In the genomic region with DNA sequence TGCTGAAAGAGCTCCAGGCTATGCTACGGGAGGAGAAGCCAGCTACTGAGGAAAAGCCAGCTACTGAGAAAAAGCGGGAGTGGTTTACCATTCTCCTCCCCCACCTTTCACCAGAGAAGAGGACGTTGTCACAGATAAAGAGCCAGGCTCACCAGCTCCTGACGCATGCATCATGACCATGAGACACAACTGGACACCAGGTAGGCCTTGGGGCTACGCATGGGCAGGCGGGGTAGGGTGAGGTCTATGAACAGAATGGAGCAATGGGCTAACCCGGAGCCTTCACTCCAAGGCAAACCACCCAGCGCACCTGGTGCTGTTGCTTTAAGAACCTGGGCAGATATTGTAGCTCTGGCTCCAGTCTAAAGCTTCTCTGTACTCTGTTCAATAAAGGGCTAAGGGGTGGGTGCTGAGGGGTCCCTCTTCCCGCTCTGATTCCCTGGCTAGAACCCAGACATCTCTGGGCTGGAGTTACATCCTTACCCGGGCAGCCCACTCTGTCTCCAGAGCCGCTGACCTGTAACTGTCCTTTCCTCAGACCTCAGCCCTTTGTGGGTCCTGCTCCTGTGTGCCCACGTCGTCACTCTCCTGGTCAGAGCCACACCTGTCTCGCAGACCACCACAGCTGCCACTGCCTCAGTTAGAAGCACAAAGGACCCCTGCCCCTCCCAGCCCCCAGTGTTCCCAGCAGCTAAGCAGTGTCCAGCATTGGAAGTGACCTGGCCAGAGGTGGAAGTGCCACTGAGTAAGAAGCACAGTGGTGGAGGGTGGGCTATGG, we compare ENCODE assay signal across 9 cellular contexts. TPM values are rescaled to one million over a fixed set of nuclear protein-coding genes. Genes with fewer than 3 reads are reported as not detected.
DNase-seq lines count a peak whose midpoint lies in the region; ATAC-seq and TF ChIP-seq lines count a peak whose summit lies in the region.
"Had no signal": no experiment of that assay in that cellular context is flagged by ENCODE, and none has a peak within 500 bp of the region (broad histone marks: within the 10 kb centered on the region; RNA-seq: fewer than 3 reads in every experiment).

No MANE protein-coding gene starts in this region.

- H4K91ac ChIP-seq in H9 (ENCODE audit: insufficient read length, low read depth, low read length) = no peak overlapping the region

- ATAC-seq in activated T-helper 17 cell treated with anti-CD3 and anti-CD28 coated beads, Interleukin-2, amount 50 U/mL, for 72 hours (replicated peaks) = no peak
- ATAC-seq: Panc1 had no signal

- H2AK5ac ChIP-seq in H9 (ENCODE audit: insufficient read length, low read length) = no peak overlapping the region

- H3K23ac ChIP-seq in H9 (ENCODE audit: insufficient read length, low read depth, low read length) = no peak overlapping the region

- H3K56ac ChIP-seq in H9 (ENCODE audit: insufficient read length, low read depth, low read length) = no peak overlapping the region

- no peak overlapping the region for H2BK20ac ChIP-seq in H9 (ENCODE audit: low read depth, low read length, poor library complexity, severe bottlenecking)

- H3T11ph ChIP-seq in H9 (ENCODE audit: low read length) = no peak overlapping the region

- H2BK12ac ChIP-seq in H9 (ENCODE audit: insufficient read length, low read depth, low read length) = no peak overlapping the region

- no peak overlapping the region for H3K4ac ChIP-seq in H9 (ENCODE audit: low read depth, low read length)

- H3K27ac Mint-ChIP-seq in H9 (peak overlapping the region in 2 of 3 experiments; percentile 72 to 73; a peak in 3 of 7 replicates), immature natural killer cell (peak overlapping the region; percentile 93 to 98 (median 94))
- peak overlapping the region; percentile 96 for H3K27ac Mint-ChIP-seq in activated T-helper 17 cell treated with anti-CD3 and anti-CD28 coated beads, Interleukin-2, amount 50 U/mL, for 72 hours

- H3K9me3 Mint-ChIP-seq in H9 = no peaks in the 10 kb centered on the region
- no peaks in the 10 kb centered on the region for H3K9me3 Mint-ChIP-seq in activated T-helper 17 cell treated with anti-CD3 and anti-CD28 coated beads, Interleukin-2, amount 50 U/mL, for 72 hours
- H3K9me3 Mint-ChIP-seq in immature natural killer cell = no peaks in the 10 kb centered on the region

- H3K4me1 ChIP-seq in H9 (ENCODE audit: insufficient read depth, low read length) (no peaks in the 10 kb centered on the region), skeletal muscle tissue (ENCODE audit: control insufficient read depth in 3 of 3, insufficient read depth in 3 of 3, low read length in 3 of 3) (peaks cover 21 to 49% (median 26%) of the 10 kb centered on the region in 3 donors)

- no peak overlapping the region for H2AFZ ChIP-seq in H9 (ENCODE audit: low read length)

- no peaks in the 10 kb centered on the region for H3K79me1 ChIP-seq in H9 (ENCODE audit: insufficient read depth, low read depth, low read length, poor library complexity, severe bottlenecking)

- no peak for TF ChIP-seq CTCF in H9 (conservative IDR thresholded peaks at IDR 0.05)

- no peak overlapping the region for H3K14ac ChIP-seq in H9 (ENCODE audit: insufficient read depth, low read length)

- H3K36me3 Mint-ChIP-seq in H9 (ENCODE audit: insufficient read depth in 1 of 3, low read depth in 3 of 3) = peaks cover 27 to 54% (median 37%) of the 10 kb centered on the region in 3 experiments; a peak in 6 of 7 replicates
- H3K36me3 Mint-ChIP-seq in activated T-helper 17 cell treated with anti-CD3 and anti-CD28 coated beads, Interleukin-2, amount 50 U/mL, for 72 hours (ENCODE audit: low read depth) = peaks cover 48% of the 10 kb centered on the region
- peaks cover 15 to 31% (median 20%) of the 10 kb centered on the region in 3 donors for H3K36me3 Mint-ChIP-seq in immature natural killer cell

- H3K4me1 Mint-ChIP-seq in H9 (peaks cover 0 to 7% of the 10 kb centered on the region in 2 experiments; a peak in 1 of 4 replicates), immature natural killer cell (peaks cover 32 to 34% of the 10 kb centered on the region in 2 donors)
- H3K4me1 Mint-ChIP-seq in activated T-helper 17 cell treated with anti-CD3 and anti-CD28 coated beads, Interleukin-2, amount 50 U/mL, for 72 hours = peaks cover 15% of the 10 kb centered on the region

- H3K4me2 ChIP-seq in H9 (ENCODE audit: insufficient read depth, insufficient read length, low read length) = no peak overlapping the region

- H3K23me2 ChIP-seq in H9 (ENCODE audit: insufficient read length, low read depth, low read length, poor library complexity, severe bottlenecking) = no peaks in the 10 kb centered on the region

- peaks cover 46 to 50% (median 46%) of the 10 kb centered on the region in 3 donors for H3K36me3 ChIP-seq in skeletal muscle tissue (ENCODE audit: control insufficient read depth in 3 of 3, insufficient read depth in 3 of 3, low read length in 3 of 3)

- H3K27me3 Mint-ChIP-seq in H9 (ENCODE audit: low read depth) (peaks cover 6% of the 10 kb centered on the region; the same call in 1 of the 2 replicates), immature natural killer cell (ENCODE audit: low read depth in 3 of 3) (peaks cover 2 to 8% (median 5%) of the 10 kb centered on the region in 3 donors)
- H3K27me3 Mint-ChIP-seq in activated T-helper 17 cell treated with anti-CD3 and anti-CD28 coated beads, Interleukin-2, amount 50 U/mL, for 72 hours = no peaks in the 10 kb centered on the region

- no peak overlapping the region for H2BK5ac ChIP-seq in H9 (ENCODE audit: insufficient read length, low read length)

- H3K9me3 ChIP-seq in H9 (ENCODE audit: control insufficient read depth, low read depth, low read length) (no peaks in the 10 kb centered on the region), skeletal muscle tissue (ENCODE audit: control insufficient read depth in 3 of 3, low read length in 3 of 3) (no peaks in the 10 kb centered on the region)

- peak overlapping the region; percentile 10 to 41 (median 30) for H3K4me3 ChIP-seq in skeletal muscle tissue (ENCODE audit: low read length in 3 of 3)

- no peaks in the 10 kb centered on the region for H3K79me2 ChIP-seq in H9 (ENCODE audit: insufficient read depth, low read length)

- H3K9ac ChIP-seq in H9 (ENCODE audit: extremely low read depth, insufficient read length, low read length) (no peak overlapping the region), skeletal muscle tissue (ENCODE audit: low read depth in 1 of 3, low read length in 3 of 3) (peak overlapping the region in 2 of 3 donors; percentile 45 to 55)

- H3K4me3 Mint-ChIP-seq in H9 (no peak overlapping the region), immature natural killer cell (peak overlapping the region; percentile 84 to 96 (median 88))
- peak overlapping the region; percentile 76 for H3K4me3 Mint-ChIP-seq in activated T-helper 17 cell treated with anti-CD3 and anti-CD28 coated beads, Interleukin-2, amount 50 U/mL, for 72 hours

- H2BK120ac ChIP-seq in H9 (ENCODE audit: low read depth, low read length, poor library complexity, severe bottlenecking) = no peak overlapping the region

- WGBS in H9 (ENCODE audit: extremely low coverage, insufficient read length, low lambda C conversion rate) = no CpG with 5 or more reads among the region's 14 CpGs

- DNase-seq in H9 = no peak
- no peak for DNase-seq in immature natural killer cell
- no peak for DNase-seq in NCI-H446 treated with DMSO at 0.1 percent for 48 hours (lab: John Stamatoyannopoulos, UW)
- no peak for DNase-seq in NCI-H510A treated with DMSO at 0.1 percent for 48 hours (lab: John Stamatoyannopoulos, UW)
- no peak for DNase-seq in NOMO-1 treated with dmso at 0.1 percent for 144 hours (lab: John Stamatoyannopoulos, UW; ENCODE audit: unreplicated experiment)
- no peak for DNase-seq in NK-92 (lab: John Stamatoyannopoulos, UW; ENCODE audit: unreplicated experiment)

- no peak overlapping the region for H4K5ac ChIP-seq in H9 (ENCODE audit: insufficient read length, low read depth, low read length)

- no peak overlapping the region for H3K18ac ChIP-seq in H9 (ENCODE audit: insufficient read length, low read depth, low read length)

- no peak overlapping the region for H2BK15ac ChIP-seq in H9 (ENCODE audit: low read depth, low read length)

- H4K20me1 ChIP-seq in H9 (ENCODE audit: control insufficient read depth, insufficient read depth, insufficient read length) = peaks cover 2% of the 10 kb centered on the region

- no peak overlapping the region for H4K8ac ChIP-seq in H9 (replicated peaks; ENCODE audit: insufficient read length, low read depth, low read length)

- no peaks in the 10 kb centered on the region for H3K27me3 ChIP-seq in H9 (ENCODE audit: insufficient read depth, low read length)
- no peaks in the 10 kb centered on the region for H3K27me3 ChIP-seq in skeletal muscle tissue (ENCODE audit: control insufficient read depth in 3 of 3, insufficient read depth in 3 of 3, low read length in 3 of 3)

- no peak overlapping the region for H3K27ac ChIP-seq in H9 (ENCODE audit: insufficient read length, low read depth, low read length)
- peak overlapping the region; percentile 76 for H3K27ac ChIP-seq in skeletal muscle tissue (ENCODE audit: low read depth, low read length)

RNA-seq across cellular contexts. Expression of a gene that starts 1.3 kb away (rescaled TPM):
- total RNA-seq in H9 (2021) (10.2 and 10.6 TPM in 2 replicates), skeletal muscle tissue (3.1 TPM)
- 10 to 100 TPM; 18.4 to 21.9 TPM for total RNA-seq in activated T-helper 17 cell treated with anti-CD3 and anti-CD28 coated beads, Interleukin-2, amount 50 U/mL, for 72 hours
- 10 to 100 TPM in 1 of 3 donors, 1 to 10 TPM in 2; 6.0 to 22.6 (median 8.6) TPM for polyA plus RNA-seq in immature natural killer cell

Comparison
In these comparisons a context has a peak if more than half of its experiments do, and no peak if none do; other contexts are left out.
1. H3K4me3 Mint-ChIP-seq: peak in activated T-helper 17 cell treated with anti-CD3 and anti-CD28 coated beads, Interleukin-2, amount 50 U/mL, for 72 hours (single experiment) and immature natural killer cell (5 of 5); none in H9 (0 of 2).
2. Peak in every context shown above with its lines, with median percentiles within 50 percentile points of each other: H3K27ac Mint-ChIP-seq.